8 cellular contexts compared by ENCODE assay signal in the genomic region with DNA sequence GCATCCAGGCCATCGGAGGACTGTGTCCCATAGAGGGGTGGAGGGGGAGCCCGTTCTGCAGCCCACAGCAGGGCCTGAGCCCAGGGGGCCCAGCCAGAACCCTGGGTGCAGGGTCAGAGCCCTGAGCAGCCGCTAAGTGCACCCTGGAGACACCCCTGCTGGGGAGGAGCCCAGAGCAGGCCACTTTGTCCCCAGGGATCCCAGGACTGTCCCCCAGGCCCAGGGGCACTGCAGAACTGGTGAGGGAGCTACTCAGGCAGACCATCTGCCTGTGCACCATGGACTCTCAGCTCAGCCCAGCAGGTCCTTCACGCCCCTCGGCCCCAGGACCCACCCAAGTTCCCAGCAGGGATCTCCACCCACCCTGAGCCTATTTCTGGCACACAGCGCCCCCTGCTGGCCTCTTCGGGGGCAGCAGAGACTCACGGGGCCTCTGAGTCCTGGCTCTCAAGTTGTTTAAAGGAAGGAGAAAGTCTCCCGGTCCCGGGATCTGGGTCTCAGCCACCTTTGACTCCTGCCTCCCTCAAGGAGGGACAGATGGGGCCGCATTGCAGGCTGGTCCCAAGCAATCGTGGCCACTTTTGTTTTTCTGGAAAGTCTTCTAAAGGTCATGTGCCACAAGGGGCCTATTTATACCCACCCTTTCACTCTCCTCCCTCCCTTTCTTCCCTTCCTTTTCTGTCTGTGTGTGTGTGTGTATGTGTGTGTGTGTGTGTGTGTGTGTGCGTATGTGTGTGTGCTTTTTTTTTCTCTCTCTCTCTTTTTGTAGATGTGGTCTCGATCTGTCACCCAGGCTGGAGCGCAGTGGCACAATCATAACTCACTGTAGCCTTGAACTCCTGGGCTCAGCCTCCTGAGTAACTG.
A peak's percentile ranks its signal among the peaks of the same experiment; 100 is the strongest.
DNase-seq lines count a peak whose midpoint lies in the region; ATAC-seq and TF ChIP-seq lines count a peak whose summit lies in the region.

No MANE protein-coding gene starts in this region.

- TF ChIP-seq EP300 in gastroesophageal sphincter (IDR thresholded peaks at IDR 0.05): no peak

- TF ChIP-seq POLR2A in Peyer's patch (IDR thresholded peaks at IDR 0.05) (no peak), gastroesophageal sphincter (IDR thresholded peaks at IDR 0.05) (no peak)

- H3K4me3 ChIP-seq in AG09309 (ENCODE audit: control insufficient read depth, low read depth, low read length) (no peak overlapping the region), Peyer's patch (no peak overlapping the region), gastroesophageal sphincter (no peak overlapping the region), aorta (ENCODE audit: low read length in 2 of 2) (no peak overlapping the region)

- WGBS in gastroesophageal sphincter (ENCODE audit: low coverage in 1 of 2), 2 donors: 0 to 72% methylated on average over 1 to 2 of the region's 15 CpGs
- 21 to 22% methylated on average over 15 of the region's 15 CpGs for WGBS in aorta, 2 donors

- H3K36me3 ChIP-seq in Peyer's patch (no peaks in the 10 kb centered on the region), gastroesophageal sphincter (no peaks in the 10 kb centered on the region), aorta (ENCODE audit: control insufficient read depth in 1 of 2, insufficient read depth in 2 of 2, low read length in 1 of 2) (no peaks in the 10 kb centered on the region)

- intact Hi-C loops in posterior cingulate gyrus (cut with DNase I) (no loop called here), aorta (cut with DNase I) (loop anchor here (2.0 to 5.0 kb wide), 2 partner anchors 174 to 177 kb away; a partner anchor contains a TSS)

- no peak for DNase-seq in AG09309 (ENCODE audit: low read depth)
- DNase-seq in Peyer's patch: peak; percentile 37 to 75 (median 70)
- peak; percentile 23 for DNase-seq in activated effector memory CD4-positive, alpha-beta T cell treated with Interleukin-2 at 50 U/mL for 16 hours
- DNase-seq in posterior cingulate gyrus: peak in 9 of 10 donors; percentile 30 to 95 (median 60)
- peak; percentile 77 to 90 for DNase-seq in aorta

- H3K27ac ChIP-seq in Peyer's patch (no peak overlapping the region), gastroesophageal sphincter (peak overlapping the region in 2 of 4 donors; percentile 3 to 10), aorta (ENCODE audit: low read depth in 1 of 2, low read length in 2 of 2) (no peak overlapping the region)

- TF ChIP-seq CTCF in AG09309 (IDR thresholded peaks at IDR 0.05; ENCODE audit: control insufficient read depth, insufficient read depth, low read depth, low read length, missing control alignments) (peak; percentile 96), Peyer's patch (IDR thresholded peaks at IDR 0.05) (peak; percentile 33 to 83 (median 58)), gastroesophageal sphincter (IDR thresholded peaks at IDR 0.05) (peak in 3 of 4 experiments; percentile 51 to 86 (median 70))

- H3K9me3 ChIP-seq in Peyer's patch (no peaks in the 10 kb centered on the region), gastroesophageal sphincter (no peaks in the 10 kb centered on the region), aorta (ENCODE audit: control insufficient read depth, low read length) (no peaks in the 10 kb centered on the region)

- H3K27me3 ChIP-seq in Peyer's patch (no peaks in the 10 kb centered on the region), gastroesophageal sphincter (peaks cover 15% of the 10 kb centered on the region), aorta (ENCODE audit: control insufficient read depth in 1 of 2, insufficient read depth in 2 of 2, low read length in 1 of 2) (no peaks in the 10 kb centered on the region)

- H3K4me1 ChIP-seq in Peyer's patch (no peaks in the 10 kb centered on the region), gastroesophageal sphincter (peaks cover 0 to 28% (median 0%) of the 10 kb centered on the region in 3 donors), aorta (ENCODE audit: control insufficient read depth in 1 of 2, insufficient read depth in 2 of 2, low read length in 2 of 2) (no peaks in the 10 kb centered on the region)

- ATAC-seq in GM19351 (IDR thresholded peaks at IDR 0.05; ENCODE audit: unreplicated experiment): peak; percentile 43
- ATAC-seq in gastroesophageal sphincter: peak; percentile 23
- peak; percentile 63 for ATAC-seq in aorta (ENCODE audit: low FRiP score)
- no peak for ATAC-seq in GM19455 (IDR thresholded peaks at IDR 0.05; ENCODE audit: unreplicated experiment)
